Comparison of ENCODE assay signal across 23 cellular contexts in genomic region chr11:77778118-77778517, GRCh38.
"Had no signal": no experiment of that assay in that cellular context is flagged by ENCODE, and none has a peak within 500 bp of the region (broad histone marks: within the 10 kb centered on the region; RNA-seq: fewer than 3 reads in every experiment).

No MANE protein-coding gene starts in this region.

- FAIRE-seq: small intestine, urothelium cell line had no signal

- H3K36me3 ChIP-seq: left ventricle myocardium inferior, ovary, right atrium auricular region, sigmoid colon, tibial artery, upper lobe of right lung had no signal

- H2AFZ ChIP-seq: hepatocyte had no signal

- DNase-seq: heart right ventricle; islet precursor cell; left ventricle myocardium inferior; midbrain; mucosa of descending colon; naive thymus-derived CD4-positive, alpha-beta T cell; ovary; sigmoid colon; small intestine; spleen; stimulated activated CD4-positive, alpha-beta T cell treated with anti-CD3 and anti-CD28 coated beads, Interleukin-4, amount 100 ng/mL, for 24 hours; stimulated activated naive CD4-positive, alpha-beta T cell treated with Interleukin-2 at 50 U/mL for 16 hours; stimulated activated naive CD8-positive, alpha-beta T cell treated with anti-CD3 and anti-CD28 coated beads, Interleukin-15, amount 100 ng/mL, for 72 hours; testis; tibial artery; trophoblast cell; upper lobe of right lung had no signal

- H3K4me3 Mint-ChIP-seq: stimulated activated memory B cell treated with anti-CD40 and anti-IgM and Interleukin-4, amounts not matched to agents 10 μg/mL and 1 μg/mL and 100 μg/mL, for 72 hours; stimulated activated naive CD8-positive, alpha-beta T cell treated with anti-CD3 and anti-CD28 coated beads, Interleukin-15, amount 100 ng/mL, for 72 hours had no signal

- H3K4me3 ChIP-seq: heart right ventricle, hepatocyte, left ventricle myocardium inferior, lung, mucosa of descending colon, ovary, right atrium auricular region, sigmoid colon, spleen, testis, tibial artery, upper lobe of right lung had no signal

- H3K9me3 ChIP-seq: heart right ventricle, left ventricle myocardium inferior, mucosa of descending colon, ovary, right atrium auricular region, sigmoid colon, spleen, testis, tibial artery, upper lobe of right lung had no signal

- H3K27ac ChIP-seq: heart right ventricle, hepatocyte, left ventricle myocardium inferior, ovary, right atrium auricular region, sigmoid colon, spleen, testis, tibial artery, upper lobe of right lung had no signal

- H3K27me3 Mint-ChIP-seq: naive thymus-derived CD4-positive, alpha-beta T cell; progenitor cell of endocrine pancreas; stimulated activated memory B cell treated with anti-CD40 and anti-IgM and Interleukin-4, amounts not matched to agents 10 μg/mL and 1 μg/mL and 100 μg/mL, for 72 hours; stimulated activated naive CD8-positive, alpha-beta T cell treated with anti-CD3 and anti-CD28 coated beads, Interleukin-15, amount 100 ng/mL, for 72 hours had no signal

- H3K4me2 ChIP-seq: hepatocyte had no signal

- H3K4me1 ChIP-seq: testis, upper lobe of right lung had no signal

- H3K27ac Mint-ChIP-seq: stimulated activated memory B cell treated with anti-CD40 and anti-IgM and Interleukin-4, amounts not matched to agents 10 μg/mL and 1 μg/mL and 100 μg/mL, for 72 hours had no signal

- H3K9me3 Mint-ChIP-seq: naive thymus-derived CD4-positive, alpha-beta T cell; stimulated activated memory B cell treated with anti-CD40 and anti-IgM and Interleukin-4, amounts not matched to agents 10 μg/mL and 1 μg/mL and 100 μg/mL, for 72 hours; stimulated activated naive CD8-positive, alpha-beta T cell treated with anti-CD3 and anti-CD28 coated beads, Interleukin-15, amount 100 ng/mL, for 72 hours had no signal

- ATAC-seq: heart right ventricle; mucosa of descending colon; naive thymus-derived CD4-positive, alpha-beta T cell; stimulated activated memory B cell treated with anti-CD40 and anti-IgM and Interleukin-4, amounts not matched to agents 10 μg/mL and 1 μg/mL and 100 μg/mL, for 72 hours; stimulated activated naive CD8-positive, alpha-beta T cell treated with anti-CD3 and anti-CD28 coated beads, Interleukin-15, amount 100 ng/mL, for 72 hours; upper lobe of right lung had no signal

- H3K27me3 ChIP-seq: heart right ventricle, hepatocyte, ovary, right atrium auricular region, sigmoid colon, spleen, testis, tibial artery, upper lobe of right lung had no signal

- H3K36me3 Mint-ChIP-seq: stimulated activated memory B cell treated with anti-CD40 and anti-IgM and Interleukin-4, amounts not matched to agents 10 μg/mL and 1 μg/mL and 100 μg/mL, for 72 hours had no signal
